Comparison of ENCODE assay signal across 28 cellular contexts in the genomic region with DNA sequence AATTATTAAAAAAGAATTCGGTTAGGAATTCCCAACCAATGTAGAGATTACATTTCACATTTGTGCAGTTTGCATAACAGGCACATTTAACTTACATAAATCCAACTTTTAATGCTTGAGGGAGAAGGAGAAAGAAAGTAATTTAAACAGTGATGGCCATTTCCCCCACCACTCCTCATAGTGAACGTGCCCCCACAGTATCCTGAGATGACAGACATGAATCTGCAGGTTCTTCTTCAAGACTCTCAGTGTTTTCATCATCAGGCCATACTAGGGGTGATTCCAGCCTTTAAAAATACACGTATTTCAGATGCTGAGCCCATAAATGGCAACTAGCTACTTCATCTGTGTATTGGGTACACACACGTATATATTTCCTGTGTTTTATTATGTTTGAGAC.
"Had no signal": no experiment of that assay in that cellular context is flagged by ENCODE, and none has a peak within 500 bp of the region (broad histone marks: within the 10 kb centered on the region; RNA-seq: fewer than 3 reads in every experiment).

No MANE protein-coding gene starts in this region.

- H3K27ac ChIP-seq: colonic mucosa, coronary artery, dorsolateral prefrontal cortex, epithelial cell of prostate, esophagus muscularis mucosa, esophagus squamous epithelium, foreskin keratinocyte, gastrocnemius medialis, gastroesophageal sphincter, heart left ventricle, heart right ventricle had no signal

- H3K36me3 ChIP-seq: colonic mucosa, esophagus squamous epithelium, gastrocnemius medialis, heart left ventricle had no signal

- DNase-seq: colonic mucosa; cortex of kidney; dermis blood vessel endothelial cell; dorsolateral prefrontal cortex; effector CD4-positive, alpha-beta T cell; effector CD8-positive, alpha-beta T cell; effector memory CD4-positive, alpha-beta T cell; effector memory CD8-positive, alpha-beta T cell; endodermal cell; erythroblast; esophagus squamous epithelium; foreskin fibroblast; foreskin keratinocyte; foreskin melanocyte; gastrocnemius medialis; glutamatergic neuron; head of caudate nucleus; heart left ventricle; heart right ventricle had no signal

- FAIRE-seq: colon, endometrium, endothelial cell of umbilical vein, frontal cortex had no signal

- H3K4me3 ChIP-seq: colonic mucosa, coronary artery, dorsolateral prefrontal cortex, esophagus muscularis mucosa, esophagus squamous epithelium, gastrocnemius medialis, gastroesophageal sphincter, heart left ventricle, heart right ventricle had no signal

- H3K27me3 ChIP-seq: colonic mucosa, dorsolateral prefrontal cortex, esophagus muscularis mucosa, esophagus squamous epithelium, foreskin keratinocyte, gastrocnemius medialis, gastroesophageal sphincter, heart left ventricle, heart right ventricle had no signal

- ATAC-seq: effector memory CD8-positive, alpha-beta T cell; esophagus mucosa; foreskin keratinocyte; gastrocnemius medialis; gastroesophageal sphincter; heart left ventricle; heart right ventricle had no signal

- H3K4me1 ChIP-seq: colonic mucosa, esophagus squamous epithelium, foreskin keratinocyte, gastrocnemius medialis had no signal

- H3K9me3 ChIP-seq: colonic mucosa, gastrocnemius medialis had no signal
